Comparison of ENCODE assay signal across 8 cellular contexts in the genomic region with DNA sequence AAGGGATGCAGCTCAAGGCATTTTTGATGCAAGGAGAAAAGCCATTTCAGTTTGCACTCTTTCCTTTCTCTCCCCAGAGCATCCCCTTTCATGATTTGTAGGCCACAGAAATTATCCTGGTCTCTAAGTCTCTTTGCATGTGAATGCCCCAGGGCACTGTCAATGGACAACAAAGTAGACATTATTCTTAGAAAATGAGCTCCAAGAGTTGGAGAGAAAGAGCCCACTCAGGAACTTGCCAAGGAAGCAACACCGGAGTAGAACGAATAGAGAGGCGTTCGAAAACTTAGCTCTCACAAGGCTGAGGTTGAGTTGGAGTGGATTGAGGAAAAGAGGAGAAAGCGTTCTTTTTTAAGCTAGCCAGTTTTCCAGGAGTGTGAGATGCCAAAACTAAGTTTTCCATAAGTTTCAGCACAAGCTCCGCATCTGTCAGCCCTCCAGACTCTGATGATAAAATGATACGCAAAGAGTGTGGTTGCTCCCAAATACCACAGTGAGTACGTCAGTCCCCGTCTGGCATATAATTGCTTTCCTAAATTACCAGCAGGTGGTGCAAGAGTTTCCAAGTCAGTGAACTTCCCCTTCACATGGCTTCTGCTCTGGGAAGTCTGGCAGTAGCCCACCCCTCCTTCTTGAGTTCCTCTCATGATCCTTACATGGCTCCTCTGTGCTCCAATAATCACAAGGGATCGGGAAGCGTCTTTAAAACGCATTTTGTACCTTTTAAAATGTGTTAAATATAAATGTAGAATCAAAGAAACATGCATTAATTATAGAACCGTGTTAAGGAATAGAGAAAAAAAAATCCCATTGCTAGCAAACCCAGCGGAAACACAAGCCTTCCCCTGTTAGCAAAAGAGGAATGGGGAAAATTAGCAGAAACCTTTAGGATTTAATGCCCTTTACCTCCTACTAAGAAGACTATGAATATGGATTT.
A peak's percentile ranks its signal among the peaks of the same experiment; 100 is the strongest.
DNase-seq lines count a peak whose midpoint lies in the region; ATAC-seq, FAIRE-seq and TF ChIP-seq lines count a peak whose summit lies in the region.

No MANE protein-coding gene starts in this region.

- DNase-seq in DMS53 treated with DMSO at 0.1 percent for 48 hours (lab: John Stamatoyannopoulos, UW; ENCODE audit: unreplicated experiment) (peak; percentile 54), OCI-LY7 (ENCODE audit: low spot score) (peak; percentile 60), dermis blood vessel endothelial cell (peak; percentile 4), HepG2 (ENCODE audit: low spot score) (peak; percentile 67), urothelium cell line (ENCODE audit: low spot score) (peak; percentile 83)
- no peak for DNase-seq in activated CD4-positive, CD25-positive, alpha-beta regulatory T cell treated with anti-CD3 and anti-CD28 coated beads, Interleukin-2, amount 50 U/mL, for 72 hours

- H3K27me3 ChIP-seq in HepG2 (ENCODE audit: control insufficient read depth in 1 of 2, insufficient read depth in 2 of 2, low read length in 2 of 2): no peaks in the 10 kb centered on the region

- H3K79me2 ChIP-seq in OCI-LY7 (ENCODE audit: insufficient read depth, low read depth, low read length) (no peaks in the 10 kb centered on the region), HepG2 (ENCODE audit: insufficient read depth, low read length) (no peaks in the 10 kb centered on the region)

- in situ Hi-C loops in HepG2 (cut with HindIII; ENCODE audit: extremely low pct_ligation_motif_present, low pct_unique_long_range_greater_than_20kb): no loop called here

- no peak overlapping the region for H3K4me3 ChIP-seq in OCI-LY7 (ENCODE audit: low read depth, low read length, poor library complexity, severe bottlenecking)
- no peak overlapping the region for H3K4me3 ChIP-seq in HepG2 (replicated peaks in 1 of 3; ENCODE audit: insufficient read depth in 1 of 3, low read depth in 2 of 3, low read length in 3 of 3)

- no peak overlapping the region for H3K4me2 ChIP-seq in OCI-LY7 (ENCODE audit: low read length)
- H3K4me2 ChIP-seq in HepG2 (ENCODE audit: low read depth, low read length): no peak overlapping the region

- TF ChIP-seq POLR2A in HepG2 (IDR thresholded peaks at IDR 0.05; ENCODE audit: insufficient read depth in 1 of 2, low read depth in 2 of 2, low read length in 2 of 2): no peak

- H3K27ac ChIP-seq in OCI-LY7 (ENCODE audit: low read depth, low read length, poor library complexity, severe bottlenecking): no peak overlapping the region
- H3K27ac ChIP-seq in HepG2 (ENCODE audit: extremely low read length, insufficient read depth, low read length): no peak overlapping the region

- POLR2A ChIA-PET in OCI-LY7 (lab: Charles Lee) (no interaction called here), HepG2 (lab: Yijun Ruan, JAX) (no interaction called here)

- TF ChIP-seq CTCF in OCI-LY7 (conservative IDR thresholded peaks at IDR 0.05; ENCODE audit: low read length) (peak; percentile 75), HepG2 (CRISPR knock-in tag; IDR thresholded peaks at IDR 0.05) (peak; percentile 75)

- H4K20me1 ChIP-seq in OCI-LY7 (ENCODE audit: insufficient read depth, low read length): no peaks in the 10 kb centered on the region
- no peaks in the 10 kb centered on the region for H4K20me1 ChIP-seq in HepG2 (ENCODE audit: insufficient read depth, low read length)

- no peaks in the 10 kb centered on the region for H3K36me3 ChIP-seq in OCI-LY7 (ENCODE audit: insufficient read depth, low read length)
- H3K36me3 ChIP-seq in HepG2 (replicated peaks in 1 of 2; ENCODE audit: control insufficient read depth in 1 of 2, insufficient read depth in 2 of 2, low read length in 2 of 2): no peaks in the 10 kb centered on the region

- H3K9me2 ChIP-seq in OCI-LY7 (ENCODE audit: insufficient read depth, low read length): no peaks in the 10 kb centered on the region

- TF ChIP-seq EP300 in Ishikawa (IDR thresholded peaks at IDR 0.05; ENCODE audit: borderline replicate concordance) (no peak), HepG2 (IDR thresholded peaks at IDR 0.05; ENCODE audit: low read depth in 2 of 2, low read length in 2 of 2) (no peak), HepG2 (CRISPR knock-in tag; IDR thresholded peaks at IDR 0.05; ENCODE audit: borderline replicate concordance) (no peak)

- 12% methylated on average over 14 of the region's 14 CpGs for WGBS in HepG2 (ENCODE audit: low lambda C conversion rate)

- no peak overlapping the region for H3K9ac ChIP-seq in HepG2 (ENCODE audit: insufficient read depth, low read depth, low read length)

- H3K9me3 ChIP-seq in OCI-LY7 (ENCODE audit: low read length) (no peaks in the 10 kb centered on the region), HepG2 (ENCODE audit: low read length) (no peaks in the 10 kb centered on the region)

- CTCF ChIA-PET in OCI-LY7 (lab: Charles Lee; ENCODE audit: unreplicated experiment): no interaction called here
- CTCF ChIA-PET in HepG2 (lab: Yijun Ruan, JAX; ENCODE audit: low intra/inter-chr PET ratio, low total read pairs): interaction anchor here (0.6 to 2.7 kb wide), 3 partner anchors 284 to 1280 kb away, joined by 3 to 14 read pairs (median 11); no protein-coding TSS in a partner anchor

- H3K4me1 ChIP-seq in OCI-LY7 (ENCODE audit: insufficient read depth, low read length, poor library complexity, severe bottlenecking) (no peaks in the 10 kb centered on the region), HepG2 (ENCODE audit: insufficient read depth, low read length) (no peaks in the 10 kb centered on the region)

- peak; percentile 70 for FAIRE-seq in HepG2 (lab: Jason Lieb, UNC)
- FAIRE-seq in urothelium cell line (lab: Jason Lieb, UNC): peak; percentile 32

- BruUV-seq in OCI-LY7 (replicated peaks; lab: Mats Ljungman, UMichigan) (no TSS peak), HepG2 (replicated peaks; lab: Mats Ljungman, UMichigan) (no TSS peak)

- peak; percentile 3; the same call in 1 of the 2 replicates for TF ChIP-seq RAD21 in Ishikawa (IDR thresholded peaks at IDR 0.05; ENCODE audit: low read depth)
- peak; percentile 32; the same call in 1 of the 2 replicates for TF ChIP-seq RAD21 in HepG2 (CRISPR knock-in tag; IDR thresholded peaks at IDR 0.05)

- intact Hi-C loops in OCI-LY7 (cut with micrococcal nuclease; ENCODE audit: unreplicated experiment) (loop anchor here (5.0 kb wide), 2 partner anchors 1266 to 1281 kb away; no protein-coding TSS in a partner anchor), HepG2 (cut with micrococcal nuclease; ENCODE audit: unreplicated experiment) (loop anchor here (1.0 to 10.0 kb wide), 3 partner anchors 277 to 1280 kb away; no protein-coding TSS in a partner anchor)

- ATAC-seq in GM19455 (IDR thresholded peaks at IDR 0.05; ENCODE audit: unreplicated experiment) (peak; percentile 80), HepG2 (peak; percentile 97)

- no peak overlapping the region for H2AFZ ChIP-seq in OCI-LY7 (ENCODE audit: low read length)
- no peak overlapping the region for H2AFZ ChIP-seq in HepG2 (ENCODE audit: low read length)

TF ChIP-seq in Ishikawa, 13 proteins besides CTCF, POLR2A, EP300 and RAD21 (continues in another document):
- TF ChIP-seq, protein P1, sequence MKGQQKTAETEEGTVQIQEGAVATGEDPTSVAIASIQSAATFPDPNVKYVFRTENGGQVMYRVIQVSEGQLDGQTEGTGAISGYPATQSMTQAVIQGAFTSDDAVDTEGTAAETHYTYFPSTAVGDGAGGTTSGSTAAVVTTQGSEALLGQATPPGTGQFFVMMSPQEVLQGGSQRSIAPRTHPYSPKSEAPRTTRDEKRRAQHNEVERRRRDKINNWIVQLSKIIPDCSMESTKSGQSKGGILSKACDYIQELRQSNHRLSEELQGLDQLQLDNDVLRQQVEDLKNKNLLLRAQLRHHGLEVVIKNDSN (IDR thresholded peaks at IDR 0.05): no peak
- TF ChIP-seq YY1 (IDR thresholded peaks at IDR 0.05; ENCODE audit: low read depth) (no peak), NFIC (IDR thresholded peaks at IDR 0.05) (no peak)

TF ChIP-seq in HepG2, 621 proteins besides CTCF, POLR2A, EP300 and RAD21 (continues in another document):
- TF ChIP-seq IRX3 (CRISPR knock-in tag; IDR thresholded peaks at IDR 0.05; ENCODE audit: borderline replicate concordance, low read depth): no peak
- TF ChIP-seq, protein P2, sequence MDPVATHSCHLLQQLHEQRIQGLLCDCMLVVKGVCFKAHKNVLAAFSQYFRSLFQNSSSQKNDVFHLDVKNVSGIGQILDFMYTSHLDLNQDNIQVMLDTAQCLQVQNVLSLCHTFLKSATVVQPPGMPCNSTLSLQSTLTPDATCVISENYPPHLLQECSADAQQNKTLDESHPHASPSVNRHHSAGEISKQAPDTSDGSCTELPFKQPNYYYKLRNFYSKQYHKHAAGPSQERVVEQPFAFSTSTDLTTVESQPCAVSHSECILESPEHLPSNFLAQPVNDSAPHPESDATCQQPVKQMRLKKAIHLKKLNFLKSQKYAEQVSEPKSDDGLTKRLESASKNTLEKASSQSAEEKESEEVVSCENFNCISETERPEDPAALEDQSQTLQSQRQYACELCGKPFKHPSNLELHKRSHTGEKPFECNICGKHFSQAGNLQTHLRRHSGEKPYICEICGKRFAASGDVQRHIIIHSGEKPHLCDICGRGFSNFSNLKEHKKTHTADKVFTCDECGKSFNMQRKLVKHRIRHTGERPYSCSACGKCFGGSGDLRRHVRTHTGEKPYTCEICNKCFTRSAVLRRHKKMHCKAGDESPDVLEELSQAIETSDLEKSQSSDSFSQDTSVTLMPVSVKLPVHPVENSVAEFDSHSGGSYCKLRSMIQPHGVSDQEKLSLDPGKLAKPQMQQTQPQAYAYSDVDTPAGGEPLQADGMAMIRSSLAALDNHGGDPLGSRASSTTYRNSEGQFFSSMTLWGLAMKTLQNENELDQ (CRISPR knock-in tag; IDR thresholded peaks at IDR 0.05; ENCODE audit: borderline replicate concordance): no peak
- TF ChIP-seq ZNF280B (CRISPR knock-in tag; IDR thresholded peaks at IDR 0.05; ENCODE audit: borderline replicate concordance): no peak
